ENCODE assay signal across 8 cellular contexts in genomic region chr20:64038579-64039292, GRCh38. TPM values are rescaled to one million over a fixed set of nuclear protein-coding genes. Genes with fewer than 3 reads are reported as not detected.
DNase-seq lines count a peak whose midpoint lies in the region; ATAC-seq lines count a peak whose summit lies in the region.

No MANE protein-coding gene starts in this region.

- WGBS in mesenchymal stem cell: under 1% methylated on average over 72 of the region's 88 CpGs

- intact Hi-C loops in activated CD4-positive, alpha-beta T cell treated with anti-CD3 and anti-CD28 coated beads for 36 hours (cut with DNase I, micrococcal nuclease): loop anchor here (1.0 to 5.0 kb wide), 9 partner anchors 19 to 500 kb away; partner anchors contain the start of genes PRPF6 (in 2 of the 2), GMEB2 (in 1 of the 2), LIME1 (in 1 of the 2) and RGS19 (in 1 of the 2)

- H3K23ac ChIP-seq in mesenchymal stem cell (ENCODE audit: low read length in 2 of 2): no peak overlapping the region

- H3K27me3 Mint-ChIP-seq in activated CD4-positive, alpha-beta T cell treated with anti-CD3 and anti-CD28 coated beads for 36 hours: peaks cover 2% of the 10 kb centered on the region

- peak overlapping the region; percentile 46 to 51 for H3K4me3 ChIP-seq in mesenchymal stem cell (ENCODE audit: insufficient read depth in 1 of 2, low read depth in 1 of 2, low read length in 2 of 2)

- H3K4me1 Mint-ChIP-seq in activated CD4-positive, alpha-beta T cell treated with anti-CD3 and anti-CD28 coated beads for 36 hours: peaks cover 48% of the 10 kb centered on the region

- CTCF ChIA-PET in activated CD4-positive, alpha-beta T cell treated with anti-CD3 and anti-CD28 coated beads for 36 hours (lab: Charles Lee): interaction anchor here (0.6 to 2.9 kb wide), 29 partner anchors 11 to 1274 kb away, joined by 3 to 32 read pairs (median 4); partner anchors contain the start of genes OPRL1, PRPF6, RGS19 and SAMD10

- no peaks in the 10 kb centered on the region for H3K9me3 Mint-ChIP-seq in activated CD4-positive, alpha-beta T cell treated with anti-CD3 and anti-CD28 coated beads for 36 hours (ENCODE audit: low read depth)

- peaks cover 8% of the 10 kb centered on the region for H3K36me3 Mint-ChIP-seq in activated CD4-positive, alpha-beta T cell treated with anti-CD3 and anti-CD28 coated beads for 36 hours (ENCODE audit: low read depth)

- H4K8ac ChIP-seq in mesenchymal stem cell (ENCODE audit: low read length): peak overlapping the region; percentile 35

- DNase-seq in NCI-H1436 (lab: John Stamatoyannopoulos, UW) (peak; percentile 59), NCI-H1436 treated with DMSO at 0.1 percent for 48 hours (lab: John Stamatoyannopoulos, UW) (no peak), NCI-H2196 treated with DMSO at 0.1 percent for 48 hours (lab: John Stamatoyannopoulos, UW; ENCODE audit: unreplicated experiment) (peak; percentile 53), dermis microvascular lymphatic vessel endothelial cell (ENCODE audit: low read depth in 2 of 2) (peak; percentile 96 to 97), mesenchymal stem cell (peak; percentile 74)
- peak; percentile 89 for DNase-seq in activated CD4-positive, alpha-beta T cell treated with anti-CD3 and anti-CD28 coated beads for 36 hours
- peak; percentile 52 to 57 for DNase-seq in stimulated activated CD8-positive, alpha-beta memory T cell treated with anti-CD3 and anti-CD28 coated beads, Interleukin-15, amount 100 ng/mL, for 4 hours (ENCODE audit: low read depth in 2 of 2)

- no peaks in the 10 kb centered on the region for H3K79me1 ChIP-seq in mesenchymal stem cell (replicated peaks; ENCODE audit: low read length, poor library complexity, severe bottlenecking)

- POLR2A ChIA-PET in activated CD4-positive, alpha-beta T cell treated with anti-CD3 and anti-CD28 coated beads for 36 hours (lab: Charles Lee): interaction anchor here (0.9 to 1.3 kb wide), 3 partner anchors 19 to 331 kb away, joined by 3 to 6 read pairs (median 3); partner anchors contain the start of genes ARFRP1, PRPF6 and ZGPAT

- no peak overlapping the region for H2BK12ac ChIP-seq in mesenchymal stem cell (ENCODE audit: low read length in 2 of 2)

- H3K27ac Mint-ChIP-seq in activated CD4-positive, alpha-beta T cell treated with anti-CD3 and anti-CD28 coated beads for 36 hours: no peak overlapping the region

- H3K9me3 ChIP-seq in mesenchymal stem cell (ENCODE audit: control insufficient read depth, low read length): no peaks in the 10 kb centered on the region

- peak; percentile 56 for ATAC-seq in HG02885 (IDR thresholded peaks at IDR 0.05; ENCODE audit: poor library complexity, unreplicated experiment)
- ATAC-seq in activated CD4-positive, alpha-beta T cell treated with anti-CD3 and anti-CD28 coated beads for 36 hours: peak; percentile 70

- H3K4me1 ChIP-seq in mesenchymal stem cell (ENCODE audit: control insufficient read depth, insufficient read depth, low read depth, low read length): peaks cover 45% of the 10 kb centered on the region

- H3K27ac ChIP-seq in mesenchymal stem cell (ENCODE audit: low read length, poor library complexity, severe bottlenecking): no peak overlapping the region

- no peak overlapping the region for H3K14ac ChIP-seq in mesenchymal stem cell (ENCODE audit: low read length in 2 of 2)

- H3K9ac ChIP-seq in mesenchymal stem cell (ENCODE audit: low read length): no peak overlapping the region

- H3K4me2 ChIP-seq in mesenchymal stem cell (ENCODE audit: low read length, poor library complexity, severe bottlenecking): peak overlapping the region; percentile 88

- peak overlapping the region; percentile 52 for H2BK120ac ChIP-seq in mesenchymal stem cell (ENCODE audit: low read depth, low read length)

- peaks cover 35 to 58% of the 10 kb centered on the region in 2 experiments for H3K27me3 ChIP-seq in mesenchymal stem cell (ENCODE audit: control insufficient read depth in 1 of 2, insufficient read depth in 1 of 2, low read length in 2 of 2)

- H3K4ac ChIP-seq in mesenchymal stem cell (ENCODE audit: low read depth in 1 of 2, low read length in 2 of 2): no peak overlapping the region

- peak overlapping the region; percentile 6 to 24 for H3K18ac ChIP-seq in mesenchymal stem cell (ENCODE audit: low read depth in 1 of 2, low read length in 2 of 2)

- no peak overlapping the region for H2AK5ac ChIP-seq in mesenchymal stem cell (ENCODE audit: low read length, severe bottlenecking)

- peak overlapping the region; percentile 61 for H3K4me3 Mint-ChIP-seq in activated CD4-positive, alpha-beta T cell treated with anti-CD3 and anti-CD28 coated beads for 36 hours

- no peak overlapping the region for H2BK15ac ChIP-seq in mesenchymal stem cell (ENCODE audit: low read depth, poor library complexity, severe bottlenecking)

- H2BK5ac ChIP-seq in mesenchymal stem cell (ENCODE audit: low read depth, low read length, poor library complexity, severe bottlenecking): no peak overlapping the region

- H2AFZ ChIP-seq in mesenchymal stem cell (ENCODE audit: low read depth, low read length): peak overlapping the region; percentile 43

- H3K36me3 ChIP-seq in mesenchymal stem cell (ENCODE audit: control insufficient read depth in 1 of 2, insufficient read depth in 2 of 2, low read depth in 1 of 2, low read length in 2 of 2): peaks cover 15 to 27% of the 10 kb centered on the region in 2 experiments

- peak overlapping the region; percentile 20 for H4K91ac ChIP-seq in mesenchymal stem cell (ENCODE audit: low read length)

RNA-seq across cellular contexts. Expression of gene C20orf204, which starts 2.8 kb away (rescaled TPM):
- 1 to 10 TPM; 2.3 to 3.3 TPM for total RNA-seq in activated CD4-positive, alpha-beta T cell treated with anti-CD3 and anti-CD28 coated beads for 36 hours
- total RNA-seq in dermis microvascular lymphatic vessel endothelial cell: 5.8 and 6.3 TPM in 2 replicates
- 0.07 TPM for polyA plus RNA-seq in mesenchymal stem cell (2013, experiment 1 of 2)
- polyA plus RNA-seq in mesenchymal stem cell (2013, experiment 2 of 2): 0.10 TPM

RNA-seq across cellular contexts. Expression of gene SOX18, which starts 10.7 kb away (rescaled TPM):
- not detected for total RNA-seq in activated CD4-positive, alpha-beta T cell treated with anti-CD3 and anti-CD28 coated beads for 36 hours
- total RNA-seq in dermis microvascular lymphatic vessel endothelial cell: 27.2 and 75.7 TPM in 2 replicates
- 0.33 TPM for polyA plus RNA-seq in mesenchymal stem cell (2013, experiment 1 of 2)
- 0.27 TPM for polyA plus RNA-seq in mesenchymal stem cell (2013, experiment 2 of 2)

RNA-seq across cellular contexts. Expression of gene TCEA2, which starts 24.3 kb away (rescaled TPM):
- 10 to 100 TPM; 40.6 to 50.0 TPM for total RNA-seq in activated CD4-positive, alpha-beta T cell treated with anti-CD3 and anti-CD28 coated beads for 36 hours
- total RNA-seq in dermis microvascular lymphatic vessel endothelial cell: 27.0 and 36.0 TPM in 2 replicates
- 57.9 TPM for polyA plus RNA-seq in mesenchymal stem cell (2013, experiment 1 of 2)
- 60.9 TPM for polyA plus RNA-seq in mesenchymal stem cell (2013, experiment 2 of 2)

RNA-seq across cellular contexts. Expression of gene RGS19, which starts 40.6 kb away (rescaled TPM):
- 10 to 100 TPM; 39.6 to 40.2 TPM for total RNA-seq in activated CD4-positive, alpha-beta T cell treated with anti-CD3 and anti-CD28 coated beads for 36 hours
- total RNA-seq in dermis microvascular lymphatic vessel endothelial cell: 12.8 and 23.0 TPM in 2 replicates
- polyA plus RNA-seq in mesenchymal stem cell (2013, experiment 1 of 2): 11.6 TPM
- 13.4 TPM for polyA plus RNA-seq in mesenchymal stem cell (2013, experiment 2 of 2)

RNA-seq across cellular contexts. Expression of gene OPRL1, which starts 41.1 kb away (rescaled TPM):
- total RNA-seq in activated CD4-positive, alpha-beta T cell treated with anti-CD3 and anti-CD28 coated beads for 36 hours: under 1 TPM; 0.42 to 0.50 TPM
- 2.3 and 2.7 TPM in 2 replicates for total RNA-seq in dermis microvascular lymphatic vessel endothelial cell
- 0.54 TPM for polyA plus RNA-seq in mesenchymal stem cell (2013, experiment 1 of 2)
- 0.40 TPM for polyA plus RNA-seq in mesenchymal stem cell (2013, experiment 2 of 2)

Comparison
In these comparisons a context has a peak if more than half of its experiments do, and no peak if none do; other contexts are left out.
1. RNA of gene SOX18, which starts 10.7 kb away (total RNA-seq): 27.2 to 75.7 TPM in dermis microvascular lymphatic vessel endothelial cell; not detected in activated CD4-positive, alpha-beta T cell treated with anti-CD3 and anti-CD28 coated beads for 36 hours; every median in the first group is over 10 times any median in the second.